8 cellular contexts compared by ENCODE assay signal in the genomic region with DNA sequence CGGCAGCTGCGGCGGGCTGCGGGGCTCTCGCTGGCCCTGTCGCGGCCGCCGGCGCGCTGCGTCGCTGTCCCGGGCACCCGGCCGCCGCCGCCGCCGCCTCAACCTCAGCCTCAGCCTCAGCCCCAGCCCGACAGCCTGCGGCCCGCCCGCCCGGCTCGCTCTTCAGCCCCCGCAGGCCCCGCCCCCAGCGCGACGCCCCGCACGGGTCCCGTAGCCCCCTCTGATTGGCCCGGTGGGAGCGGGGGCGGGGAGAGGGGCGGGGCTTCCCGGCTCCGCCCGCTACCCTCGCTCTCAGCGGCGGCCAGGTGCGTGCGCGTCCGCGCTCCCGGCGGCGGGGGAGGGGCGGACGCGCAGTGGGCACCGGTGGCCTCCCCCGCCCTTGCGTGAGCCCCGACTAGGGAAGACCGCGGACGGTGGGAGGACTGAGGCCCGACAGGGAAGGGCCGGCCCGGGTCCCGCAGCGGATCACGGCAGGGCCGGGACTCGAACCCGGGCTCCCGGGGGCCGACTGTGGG. TPM values are rescaled to one million over a fixed set of nuclear protein-coding genes. Genes with fewer than 3 reads are reported as not detected.
A peak's percentile ranks its signal among the peaks of the same experiment; 100 is the strongest.
DNase-seq lines count a peak whose midpoint lies in the region; ATAC-seq, FAIRE-seq and TF ChIP-seq lines count a peak whose summit lies in the region.

Gene PPP1R13B, minus strand, starts transcription at position 137 of the 515 bp plus-strand sequence. CDS start 268 bp downstream, outside the sequence.

- H3K9me3 ChIP-seq in CD8-positive, alpha-beta T cell (ENCODE audit: low read length) = no peaks in the 10 kb centered on the region
- H3K9me3 ChIP-seq in endothelial cell of umbilical vein (replicated peaks; ENCODE audit: control insufficient read depth, insufficient read depth, low read length) = no peaks in the 10 kb centered on the region

- H3K27me3 ChIP-seq in CD8-positive, alpha-beta T cell (ENCODE audit: insufficient read depth, low read length) = no peaks in the 10 kb centered on the region
- no peaks in the 10 kb centered on the region for H3K27me3 ChIP-seq in endothelial cell of umbilical vein (ENCODE audit: control insufficient read depth in 2 of 2, insufficient read depth in 2 of 2, low read length in 2 of 2)

- H3K4me3 Mint-ChIP-seq in CD8-positive, alpha-beta T cell = peak within 1 kb of the TSS; percentile 90

- H3K36me3 ChIP-seq in CD8-positive, alpha-beta T cell (ENCODE audit: insufficient read depth, low read length) = no peaks in the 10 kb centered on the region
- H3K36me3 ChIP-seq in endothelial cell of umbilical vein (ENCODE audit: control insufficient read depth in 2 of 2, extremely low read depth in 1 of 2, insufficient read depth in 2 of 2, low read length in 2 of 2) = no peaks in the 10 kb centered on the region

- dilution Hi-C loops in endothelial cell of umbilical vein (cut with MboI; ENCODE audit: extremely low pct_ligation_motif_present, low sequenced_read_pairs) = no loop called here

- intact Hi-C loops in CD8-positive, alpha-beta T cell (cut with DNase I, micrococcal nuclease) = loop anchor here (1.0 to 5.0 kb wide), 9 partner anchors 25 to 1255 kb away; partner anchors contain the start of genes XRCC3 (in 2 of the 2), ZFYVE21 (in 2 of the 2), BAG5 (in 1 of the 2) and COA8 (in 1 of the 2)
- intact Hi-C loops in endothelial cell of umbilical vein (cut with micrococcal nuclease) = loop anchor here (1.0 to 5.0 kb wide), 4 partner anchors 8 to 130 kb away; partner anchors contain the start of genes XRCC3 and ZFYVE21

- H3K27me3 Mint-ChIP-seq in CD8-positive, alpha-beta T cell (ENCODE audit: low read depth) = no peaks in the 10 kb centered on the region

- H3K4me2 ChIP-seq in endothelial cell of umbilical vein (ENCODE audit: insufficient read depth, low read length) = peak within 1 kb of the TSS; percentile 97

- H3K79me2 ChIP-seq in endothelial cell of umbilical vein (ENCODE audit: control insufficient read depth, insufficient read depth, low read length) = peaks cover 15% of the 10 kb centered on the region

- peaks cover 5% of the 10 kb centered on the region for H3K36me3 Mint-ChIP-seq in CD8-positive, alpha-beta T cell

- no peaks in the 10 kb centered on the region for H3K9me3 Mint-ChIP-seq in CD8-positive, alpha-beta T cell

- H3K9ac ChIP-seq in endothelial cell of umbilical vein (replicated peaks; ENCODE audit: extremely low read depth, insufficient read depth, low read length) = peak within 1 kb of the TSS; percentile 48

- peak within 1 kb of the TSS; percentile 74 for H3K27ac Mint-ChIP-seq in CD8-positive, alpha-beta T cell

- H4K20me1 ChIP-seq in endothelial cell of umbilical vein (replicated peaks; ENCODE audit: control insufficient read depth, extremely low read depth, insufficient read depth, low read length) = no peaks in the 10 kb centered on the region

- BruUV-seq in endothelial cell of umbilical vein (replicated peaks; lab: Mats Ljungman, UMichigan) = no TSS peak

- POLR2A ChIA-PET in CD8-positive, alpha-beta T cell (lab: Charles Lee) = no interaction called here
- POLR2A ChIA-PET in endothelial cell of umbilical vein (lab: Charles Lee) = interaction anchor here (0.7 kb wide), 1 partner anchor 1350 kb away, joined by 3 read pairs; no protein-coding TSS in a partner anchor

- H3K9me1 ChIP-seq in endothelial cell of umbilical vein (replicated peaks; ENCODE audit: control insufficient read depth, extremely low read depth, insufficient read depth, low read length) = no peaks in the 10 kb centered on the region

- CTCF ChIA-PET in CD8-positive, alpha-beta T cell (lab: Charles Lee) = no interaction called here
- CTCF ChIA-PET in endothelial cell of umbilical vein (lab: Charles Lee) = interaction anchor here (0.6 kb wide), 1 partner anchor 16 kb away, joined by 3 read pairs; no protein-coding TSS in a partner anchor

- H3K4me3 ChIP-seq in CD8-positive, alpha-beta T cell (ENCODE audit: low read depth, low read length) = peak within 1 kb of the TSS; percentile 73
- H3K4me3 ChIP-seq in endothelial cell of umbilical vein (replicated peaks in 1 of 3; ENCODE audit: insufficient read depth in 1 of 3, low read depth in 1 of 3, low read length in 3 of 3) = peak within 1 kb of the TSS; percentile 45 to 83 (median 77)

- peak; percentile 88 to 97 (median 92) for DNase-seq in CD8-positive, alpha-beta T cell
- peak; percentile 93 for DNase-seq in HPDE6-E6E7 (ENCODE audit: extremely low spot score)
- DNase-seq in NOMO-1 treated with dmso at 0.1 percent for 144 hours (lab: John Stamatoyannopoulos, UW; ENCODE audit: unreplicated experiment) = peak; percentile 68
- peak; percentile 98 for DNase-seq in activated CD8-positive, alpha-beta memory T cell treated with anti-CD3 and anti-CD28 coated beads, Interleukin-2, amount 50 U/mL, for 48 hours
- DNase-seq in endothelial cell of umbilical vein (ENCODE audit: low read depth, low spot score) = peak; percentile 82
- DNase-seq in middle frontal gyrus (ENCODE audit: extremely low spot score, low spot score) = peak; percentile 74
- peak; percentile 87 to 91 for DNase-seq in stimulated activated CD8-positive, alpha-beta memory T cell treated with anti-CD3 and anti-CD28 coated beads, Interleukin-15, amount 100 ng/mL, for 48 hours (ENCODE audit: low read depth in 2 of 2)

- peaks cover 14% of the 10 kb centered on the region for H3K4me1 ChIP-seq in CD8-positive, alpha-beta T cell (ENCODE audit: insufficient read depth, low read length)
- peaks cover 15% of the 10 kb centered on the region for H3K4me1 ChIP-seq in endothelial cell of umbilical vein (ENCODE audit: control insufficient read depth, extremely low read depth, insufficient read depth, low read length)

- peaks cover 20% of the 10 kb centered on the region for H3K4me1 Mint-ChIP-seq in CD8-positive, alpha-beta T cell (ENCODE audit: low read depth)

- H3K27ac ChIP-seq in CD8-positive, alpha-beta T cell (ENCODE audit: low read depth, low read length) = peak within 1 kb of the TSS; percentile 27
- no peak within 1 kb of the TSS for H3K27ac ChIP-seq in endothelial cell of umbilical vein (ENCODE audit: insufficient read depth, low read depth, low read length)

- TF ChIP-seq CTCF in CD8-positive, alpha-beta T cell (IDR thresholded peaks at IDR 0.05) = no peak
- no peak for TF ChIP-seq CTCF in endothelial cell of umbilical vein (IDR thresholded peaks at IDR 0.05; ENCODE audit: extremely low read depth in 1 of 2, insufficient read depth in 1 of 2, low read depth in 1 of 2, low read length in 2 of 2)

- peak within 1 kb of the TSS; percentile 81 for H2AFZ ChIP-seq in endothelial cell of umbilical vein (ENCODE audit: low read depth, low read length)

- TF ChIP-seq POLR2A in endothelial cell of umbilical vein (IDR thresholded peaks at IDR 0.05; ENCODE audit: low read depth, low read length) = peak; percentile 45

- peak; percentile 89 for FAIRE-seq in endothelial cell of umbilical vein (lab: Jason Lieb, UNC)

- peak; percentile 98 for ATAC-seq in CD8-positive, alpha-beta T cell
- ATAC-seq in GM19463 (IDR thresholded peaks at IDR 0.05; ENCODE audit: unreplicated experiment) = peak; percentile 89

TF ChIP-seq in endothelial cell of umbilical vein, 7 proteins besides CTCF, POLR2A, EP300 and RAD21:
- TF ChIP-seq JUN (IDR thresholded peaks at IDR 0.05; ENCODE audit: borderline replicate concordance, insufficient read depth, insufficient read length, low read depth) = no peak
- peak; percentile 53 for TF ChIP-seq POLR2AphosphoS5 (IDR thresholded peaks at IDR 0.05; ENCODE audit: insufficient read depth, low read depth, low read length)
- no peak for TF ChIP-seq EZH2 (IDR thresholded peaks at IDR 0.05; ENCODE audit: borderline replicate concordance, low read depth, low read length, severe bottlenecking)
- no peak for TF ChIP-seq MYC (IDR thresholded peaks at IDR 0.05; ENCODE audit: low read depth, low read length)
- TF ChIP-seq FOS (IDR thresholded peaks at IDR 0.05; ENCODE audit: borderline replicate concordance, insufficient read depth, low read length) = no peak
- TF ChIP-seq GATA2 (IDR thresholded peaks at IDR 0.05; ENCODE audit: insufficient read depth, insufficient read length, low read depth, low read length) = no peak
- TF ChIP-seq, protein P1, sequence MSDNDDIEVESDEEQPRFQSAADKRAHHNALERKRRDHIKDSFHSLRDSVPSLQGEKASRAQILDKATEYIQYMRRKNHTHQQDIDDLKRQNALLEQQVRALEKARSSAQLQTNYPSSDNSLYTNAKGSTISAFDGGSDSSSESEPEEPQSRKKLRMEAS (IDR thresholded peaks at IDR 0.05; ENCODE audit: insufficient read depth, insufficient read length) = no peak

RNA-seq across cellular contexts. Expression of gene PPP1R13B, which starts in this region (rescaled TPM):
- 10 to 100 TPM; 20.9 to 22.6 TPM for total RNA-seq in CD8-positive, alpha-beta T cell
- 29.3 and 30.0 TPM in 2 replicates for total RNA-seq in endothelial cell of umbilical vein
- 10.0 and 10.7 TPM in 2 replicates for polyA plus RNA-seq in endothelial cell of umbilical vein
- polyA plus RNA-seq in endothelial cell of umbilical vein (2011; cell fraction: cytosol; rRNA removed) = 7.4 and 7.7 TPM in 2 replicates
- polyA plus RNA-seq in endothelial cell of umbilical vein (2011; cell fraction: nucleus; rRNA removed) = 51.1 and 55.4 TPM in 2 replicates
- polyA plus RNA-seq in endothelial cell of umbilical vein (2012) = 10.0 and 12.4 TPM in 2 replicates
- polyA minus RNA-seq in endothelial cell of umbilical vein = 14.4 and 24.9 TPM in 2 replicates
- 4.2 TPM for polyA minus RNA-seq in endothelial cell of umbilical vein (2011; cell fraction: cytosol; rRNA and poly(A)+ RNA removed)
- polyA minus RNA-seq in endothelial cell of umbilical vein (2011; cell fraction: nucleus; rRNA and poly(A)+ RNA removed) = 25.2 and 30.9 TPM in 2 replicates
